In genomic region chr2:108614659-108615058, GRCh38 we compare ENCODE assay signal across 19 cellular contexts.
DNase-seq lines count a peak whose midpoint lies in the region; ATAC-seq and TF ChIP-seq lines count a peak whose summit lies in the region.
"Had no signal": no experiment of that assay in that cellular context is flagged by ENCODE, and none has a peak within 500 bp of the region (broad histone marks: within the 10 kb centered on the region; RNA-seq: fewer than 3 reads in every experiment).

No MANE protein-coding gene starts in this region.

- no peak overlapping the region for H3K4me2 ChIP-seq in hepatocyte

- no peaks in the 10 kb centered on the region for H3K27me3 Mint-ChIP-seq in natural killer cell treated with Interleukin-12 subunit alpha and Interleukin-12 subunit beta and Interleukin-15 and Interleukin-18, amount 100 ng/mL, for 72 hours
- no peaks in the 10 kb centered on the region for H3K27me3 Mint-ChIP-seq in natural killer cell (ENCODE audit: low read depth in 2 of 2)

- intact Hi-C loops in natural killer cell (cut with micrococcal nuclease), result no loop called here

- H3K9me2 ChIP-seq in hepatocyte (replicated peaks; ENCODE audit: insufficient read depth), result no peaks in the 10 kb centered on the region

- H2AFZ ChIP-seq in hepatocyte, result no peak overlapping the region

- H3K27ac ChIP-seq in VCaP (peak overlapping the region; percentile 97), hepatocyte (peak overlapping the region; percentile 23)
- H3K27ac ChIP-seq: dorsolateral prefrontal cortex, left ventricle myocardium inferior had no signal

- no peak for ATAC-seq in natural killer cell treated with Interleukin-12 subunit alpha and Interleukin-12 subunit beta and Interleukin-15 and Interleukin-18, amount 100 ng/mL, for 72 hours
- ATAC-seq in natural killer cell, result no peak
- ATAC-seq in GM18873 (IDR thresholded peaks at IDR 0.05; ENCODE audit: low FRiP score, unreplicated experiment), result no peak

- peaks cover 55% of the 10 kb centered on the region for H3K4me1 ChIP-seq in hepatocyte (ENCODE audit: insufficient read depth)

- no peak overlapping the region for H3K4me3 ChIP-seq in hepatocyte
- H3K4me3 ChIP-seq: cardiac muscle cell, dorsolateral prefrontal cortex, HAP-1, left ventricle myocardium inferior had no signal

- peak overlapping the region; percentile 84 to 94 for H3K27ac Mint-ChIP-seq in natural killer cell treated with Interleukin-12 subunit alpha and Interleukin-12 subunit beta and Interleukin-15 and Interleukin-18, amount 100 ng/mL, for 72 hours
- peak overlapping the region in 1 of 2 donors; percentile 73 for H3K27ac Mint-ChIP-seq in natural killer cell

- no peaks in the 10 kb centered on the region for H3K9me3 ChIP-seq in hepatocyte (ENCODE audit: low read depth)
- H3K9me3 ChIP-seq: HAP-1, left ventricle myocardium inferior had no signal

- H3K4me1 Mint-ChIP-seq in natural killer cell treated with Interleukin-12 subunit alpha and Interleukin-12 subunit beta and Interleukin-15 and Interleukin-18, amount 100 ng/mL, for 72 hours (ENCODE audit: low read depth in 2 of 2), result peaks cover 54 to 67% of the 10 kb centered on the region in 2 donors
- H3K4me1 Mint-ChIP-seq in natural killer cell, result peaks cover 45 to 52% of the 10 kb centered on the region in 2 donors

- 69% methylated on average over 4 of the region's 4 CpGs for WGBS in hepatocyte (ENCODE audit: low lambda C conversion rate, missing lambda C conversion rate)

- no peaks in the 10 kb centered on the region for H3K27me3 ChIP-seq in hepatocyte
- H3K27me3 ChIP-seq: cardiac muscle cell, dorsolateral prefrontal cortex had no signal

- H3K9me3 Mint-ChIP-seq in natural killer cell treated with Interleukin-12 subunit alpha and Interleukin-12 subunit beta and Interleukin-15 and Interleukin-18, amount 100 ng/mL, for 72 hours, result no peaks in the 10 kb centered on the region
- no peaks in the 10 kb centered on the region for H3K9me3 Mint-ChIP-seq in natural killer cell

- H3K36me3 Mint-ChIP-seq in natural killer cell treated with Interleukin-12 subunit alpha and Interleukin-12 subunit beta and Interleukin-15 and Interleukin-18, amount 100 ng/mL, for 72 hours, result no peaks in the 10 kb centered on the region
- no peaks in the 10 kb centered on the region for H3K36me3 Mint-ChIP-seq in natural killer cell

- no peak overlapping the region for H3K4me3 Mint-ChIP-seq in natural killer cell treated with Interleukin-12 subunit alpha and Interleukin-12 subunit beta and Interleukin-15 and Interleukin-18, amount 100 ng/mL, for 72 hours
- no peak overlapping the region for H3K4me3 Mint-ChIP-seq in natural killer cell

- H3K36me3 ChIP-seq in hepatocyte (replicated peaks; ENCODE audit: insufficient read depth, low read depth), result no peaks in the 10 kb centered on the region
- H3K36me3 ChIP-seq: cardiac muscle cell, HAP-1, left ventricle myocardium inferior had no signal

- TF ChIP-seq CTCF in natural killer cell (IDR thresholded peaks at IDR 0.05) (no peak), VCaP (conservative IDR thresholded peaks at IDR 0.05) (no peak), hepatocyte (IDR thresholded peaks at IDR 0.05; ENCODE audit: poor library complexity) (no peak)

- peaks cover 3% of the 10 kb centered on the region for H4K20me1 ChIP-seq in hepatocyte (ENCODE audit: insufficient read depth, poor library complexity, severe bottlenecking)

- peaks cover 95% of the 10 kb centered on the region for H3K79me2 ChIP-seq in hepatocyte

- DNase-seq in natural killer cell treated with Interleukin-12 subunit alpha and Interleukin-12 subunit beta and Interleukin-15 and Interleukin-18, amount 100 ng/mL, for 72 hours (ENCODE audit: low spot score), result no peak
- no peak for DNase-seq in natural killer cell
- DNase-seq in hepatocyte (ENCODE audit: low spot score), result no peak
- DNase-seq in amniotic stem cell (lab: John Stamatoyannopoulos, UW), result no peak
- DNase-seq in NCI-H1417 treated with DMSO at 0.1 percent for 48 hours (lab: John Stamatoyannopoulos, UW), result no peak
- DNase-seq: activated CD4-positive, alpha-beta T cell treated with anti-CD3 and anti-CD28 coated beads for 48 hours; activated T-cell treated with anti-CD3 and anti-CD28 coated beads, Interleukin-2, amount 50 U/mL, for 1 hour; DND-41; dorsolateral prefrontal cortex; head of caudate nucleus; left ventricle myocardium inferior; MM.1S; NCI-H748 treated with DMSO at 0.1 percent for 48 hours; occipital lobe; right cardiac atrium had no signal
